ENCODE assay signal across 20 cellular contexts in the genomic region with DNA sequence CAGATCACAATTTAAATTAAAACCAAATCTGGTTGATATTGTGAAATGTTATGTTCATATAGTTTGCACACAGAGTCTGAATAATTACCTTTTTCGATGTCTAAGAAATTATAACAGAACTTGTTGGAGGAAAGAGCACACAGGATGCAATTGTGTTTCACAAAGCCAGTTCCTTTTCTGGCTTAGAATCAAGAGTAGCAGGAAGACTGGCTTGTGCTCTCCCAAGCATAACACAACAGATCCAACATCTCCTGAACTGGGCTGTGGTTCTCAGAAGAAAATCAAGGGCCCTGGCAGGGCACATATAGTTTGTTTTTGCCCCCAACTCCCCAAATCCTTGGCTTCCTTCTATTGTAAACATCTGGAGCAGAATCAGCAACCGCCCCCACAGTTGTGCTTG.
DNase-seq lines count a peak whose midpoint lies in the region; ATAC-seq and TF ChIP-seq lines count a peak whose summit lies in the region.
"Had no signal": no experiment of that assay in that cellular context is flagged by ENCODE, and none has a peak within 500 bp of the region (broad histone marks: within the 10 kb centered on the region; RNA-seq: fewer than 3 reads in every experiment).

No MANE protein-coding gene starts in this region.

- no peak overlapping the region for H3K27ac ChIP-seq in thyroid gland
- H3K27ac ChIP-seq: gastroesophageal sphincter, HL-60 had no signal

- TF ChIP-seq POLR2A in thyroid gland (IDR thresholded peaks at IDR 0.05), result no peak

- H3K27me3 Mint-ChIP-seq in activated CD8-positive, alpha-beta T cell treated with anti-CD3 and anti-CD28 coated beads, Interleukin-2, amount 10 ng/mL, durations not matched to agents 7 days and 5 days (ENCODE audit: low read depth), result no peaks in the 10 kb centered on the region
- H3K27me3 Mint-ChIP-seq: brain; natural killer cell treated with Interleukin-12 subunit alpha and Interleukin-12 subunit beta and Interleukin-15 and Interleukin-18, amount 100 ng/mL, for 72 hours had no signal

- peaks cover 9% of the 10 kb centered on the region for H3K36me3 Mint-ChIP-seq in activated CD8-positive, alpha-beta T cell treated with anti-CD3 and anti-CD28 coated beads, Interleukin-2, amount 10 ng/mL, durations not matched to agents 7 days and 5 days (ENCODE audit: low read depth)
- H3K36me3 Mint-ChIP-seq: mesothelial cell of epicardium; natural killer cell treated with Interleukin-12 subunit alpha and Interleukin-12 subunit beta and Interleukin-15 and Interleukin-18, amount 100 ng/mL, for 72 hours had no signal

- no peaks in the 10 kb centered on the region for H3K9me3 ChIP-seq in MG63
- no peaks in the 10 kb centered on the region for H3K9me3 ChIP-seq in thyroid gland
- H3K9me3 ChIP-seq: gastroesophageal sphincter had no signal

- no peak overlapping the region for H3K4me3 ChIP-seq in MG63
- no peak overlapping the region for H3K4me3 ChIP-seq in thyroid gland (replicated peaks in 1 of 3)
- H3K4me3 ChIP-seq: gastroesophageal sphincter had no signal

- H3K36me3 ChIP-seq in MG63, result peaks cover 3% of the 10 kb centered on the region; the same call in 1 of the 2 replicates
- H3K36me3 ChIP-seq in thyroid gland, result no peaks in the 10 kb centered on the region
- H3K36me3 ChIP-seq: gastroesophageal sphincter had no signal

- no peaks in the 10 kb centered on the region for H3K9me3 Mint-ChIP-seq in activated CD8-positive, alpha-beta T cell treated with anti-CD3 and anti-CD28 coated beads, Interleukin-2, amount 10 ng/mL, durations not matched to agents 7 days and 5 days (ENCODE audit: insufficient read depth)
- H3K9me3 Mint-ChIP-seq: mesothelial cell of epicardium; natural killer cell treated with Interleukin-12 subunit alpha and Interleukin-12 subunit beta and Interleukin-15 and Interleukin-18, amount 100 ng/mL, for 72 hours had no signal

- no peak for TF ChIP-seq CTCF in thyroid gland (IDR thresholded peaks at IDR 0.05)

- no peak overlapping the region for H3K4me3 Mint-ChIP-seq in activated CD8-positive, alpha-beta T cell treated with anti-CD3 and anti-CD28 coated beads, Interleukin-2, amount 10 ng/mL, durations not matched to agents 7 days and 5 days
- H3K4me3 Mint-ChIP-seq: mesothelial cell of epicardium; natural killer cell treated with Interleukin-12 subunit alpha and Interleukin-12 subunit beta and Interleukin-15 and Interleukin-18, amount 100 ng/mL, for 72 hours had no signal

- no peak overlapping the region for H3K27ac Mint-ChIP-seq in activated CD8-positive, alpha-beta T cell treated with anti-CD3 and anti-CD28 coated beads, Interleukin-2, amount 10 ng/mL, durations not matched to agents 7 days and 5 days
- H3K27ac Mint-ChIP-seq: mesothelial cell of epicardium; natural killer cell treated with Interleukin-12 subunit alpha and Interleukin-12 subunit beta and Interleukin-15 and Interleukin-18, amount 100 ng/mL, for 72 hours had no signal

- H3K4me1 Mint-ChIP-seq in activated CD8-positive, alpha-beta T cell treated with anti-CD3 and anti-CD28 coated beads, Interleukin-2, amount 10 ng/mL, durations not matched to agents 7 days and 5 days (ENCODE audit: low read depth), result no peaks in the 10 kb centered on the region
- H3K4me1 Mint-ChIP-seq: mesothelial cell of epicardium had no signal

- CTCF ChIA-PET in activated CD8-positive, alpha-beta T cell treated with anti-CD3 and anti-CD28 coated beads, Interleukin-2, amount 10 ng/mL, durations not matched to agents 7 days and 5 days (lab: Charles Lee), result no interaction called here

- intact Hi-C loops in thyroid gland (cut with DNase I), result no loop called here

- H3K27me3 ChIP-seq in MG63 (no peaks in the 10 kb centered on the region), thyroid gland (no peaks in the 10 kb centered on the region)
- H3K27me3 ChIP-seq: gastroesophageal sphincter had no signal

- peak; percentile 22 for DNase-seq in MG63
- DNase-seq in dermis blood vessel endothelial cell, result peak; percentile 54
- peak; percentile 12 for DNase-seq in kidney glomerular epithelial cell (lab: John Stamatoyannopoulos, UW)
- DNase-seq in thyroid gland, result peak; percentile 12 to 18
- DNase-seq in activated CD8-positive, alpha-beta T cell treated with anti-CD3 and anti-CD28 coated beads, Interleukin-2, amount 10 ng/mL, durations not matched to agents 7 days and 5 days, result no peak
- no peak for DNase-seq in NCI-H1417 treated with DMSO at 0.1 percent for 48 hours (lab: John Stamatoyannopoulos, UW)
- DNase-seq: activated CD8-positive, alpha-beta memory T cell treated with anti-CD3 and anti-CD28 coated beads, Interleukin-2, amount 50 U/mL, for 4 hours; activated effector memory CD4-positive, alpha-beta T cell treated with Interleukin-2 at 50 U/mL for 16 hours; DMS79; NCI-H1417; NCI-H510A treated with DMSO at 0.1 percent for 48 hours; substantia nigra; T-helper 2 cell had no signal

- no peak for ATAC-seq in activated CD8-positive, alpha-beta T cell treated with anti-CD3 and anti-CD28 coated beads, Interleukin-2, amount 10 ng/mL, durations not matched to agents 7 days and 5 days
- ATAC-seq in GM18861 (IDR thresholded peaks at IDR 0.05; ENCODE audit: unreplicated experiment), result no peak
- ATAC-seq: gastroesophageal sphincter; HepG2; natural killer cell treated with Interleukin-12 subunit alpha and Interleukin-12 subunit beta and Interleukin-15 and Interleukin-18, amount 100 ng/mL, for 72 hours had no signal

- POLR2A ChIA-PET in activated CD8-positive, alpha-beta T cell treated with anti-CD3 and anti-CD28 coated beads, Interleukin-2, amount 10 ng/mL, durations not matched to agents 7 days and 5 days (lab: Charles Lee), result no interaction called here

- WGBS in thyroid gland, 2 donors, result 14 to 26% methylated on average over 2 of the region's 2 CpGs

- peaks cover 6 to 9% of the 10 kb centered on the region in 2 donors for H3K4me1 ChIP-seq in thyroid gland

Comparison
In these comparisons a context has a peak if more than half of its experiments do, and no peak if none do; other contexts are left out.
1. DNase-seq: peak in MG63 (single experiment), dermis blood vessel endothelial cell (single experiment), kidney glomerular epithelial cell (single experiment) and thyroid gland (2 of 2); none in activated CD8-positive, alpha-beta T cell treated with anti-CD3 and anti-CD28 coated beads, Interleukin-2, amount 10 ng/mL, durations not matched to agents 7 days and 5 days (single experiment) and NCI-H1417 treated with DMSO at 0.1 percent for 48 hours (single experiment).